Comparison of ENCODE assay signal across 8 cellular contexts in the genomic region with DNA sequence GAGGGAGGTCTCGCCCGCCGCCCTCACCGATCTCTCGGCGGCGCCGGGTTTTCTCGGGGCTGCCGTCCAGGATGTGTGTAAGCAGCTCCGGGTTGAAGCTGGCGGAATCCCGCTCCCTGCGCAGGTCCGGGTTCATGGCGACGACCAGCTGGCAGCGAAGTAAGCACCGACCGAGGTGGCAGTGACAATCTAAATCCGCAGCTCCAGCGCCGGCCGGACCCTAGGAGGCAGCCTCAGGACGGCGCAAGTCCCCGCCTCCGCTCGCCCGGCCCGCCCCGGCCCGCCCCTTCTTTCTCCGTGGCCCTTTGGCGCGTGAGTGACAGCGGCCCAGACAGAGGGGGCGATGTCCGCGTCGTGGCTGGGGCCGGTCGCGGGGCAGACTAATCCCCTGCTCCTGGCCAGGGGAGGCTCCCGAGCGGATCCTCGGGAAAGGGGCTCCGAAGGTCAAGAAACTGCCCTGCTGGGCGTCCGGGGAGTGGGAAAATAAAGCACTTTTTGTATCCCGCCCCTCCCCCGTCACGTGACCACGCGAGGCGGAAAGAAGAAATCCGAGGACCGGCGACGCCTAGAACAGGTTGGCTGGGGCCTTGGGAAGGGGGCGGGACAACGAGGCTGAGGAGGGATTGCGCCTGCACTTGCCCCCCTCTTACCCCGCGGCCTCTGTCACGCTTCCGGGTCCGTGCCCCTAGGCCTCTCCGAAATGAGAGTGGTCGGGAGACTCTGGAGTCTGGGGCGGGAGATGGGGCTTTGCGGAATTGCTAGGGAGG. TPM values are rescaled to one million over a fixed set of nuclear protein-coding genes. Genes with fewer than 3 reads are reported as not detected.
A peak's percentile ranks its signal among the peaks of the same experiment; 100 is the strongest.
DNase-seq lines count a peak whose midpoint lies in the region; ATAC-seq, FAIRE-seq and TF ChIP-seq lines count a peak whose summit lies in the region.

TSS of gene ACOX1 (minus strand) at position 229 of the 767 bp plus-strand sequence. CDS start at position 136, 93 bp downstream.
TSS of gene TEN1 (plus strand) at position 303 of the 767 bp plus-strand sequence. CDS start 6,953 bp downstream, outside the sequence.

- intact Hi-C loops in T-helper 1 cell treated with Interleukin-12 subunit alpha and Interleukin-12 subunit beta and Interleukin-4 antibody, amounts not matched to agents 30 ng/mL and 1 ng/mL, for 36 hours (cut with micrococcal nuclease), result loop anchor here (1.0 to 2.0 kb wide), 14 partner anchors 18 to 692 kb away; partner anchors contain the start of genes EXOC7, FBF1, SRP68 and TMEM94
- intact Hi-C loops in heart right ventricle (cut with DNase I) (loop anchor here in 2 of 10 donors (1.0 to 5.0 kb wide), 3 partner anchors 37 to 74 kb away; partner anchors contain the start of gene FBF1 (in 1 of the 2)), posterior vena cava (cut with DNase I) (no loop called here), upper lobe of right lung (cut with DNase I) (no loop called here)

- peak; percentile 94 for FAIRE-seq in GM12891 (lab: Jason Lieb, UNC)

- peaks cover 0 to 77% (median 47%) of the 10 kb centered on the region in 9 donors for H3K4me1 ChIP-seq in heart right ventricle
- H3K4me1 ChIP-seq in upper lobe of right lung, result peaks cover 71% of the 10 kb centered on the region

- peak within 1 kb of the TSS; percentile 70 to 97 (median 82) for H3K4me3 ChIP-seq in heart right ventricle
- H3K4me3 ChIP-seq in upper lobe of right lung, result peak within 1 kb of the TSS; percentile 93

- no peaks in the 10 kb centered on the region for H3K9me3 ChIP-seq in heart right ventricle
- H3K9me3 ChIP-seq in upper lobe of right lung, result no peaks in the 10 kb centered on the region

- WGBS in heart right ventricle, 2 donors, result 0% methylated on average over 69 to 72 of the region's 72 CpGs

- ATAC-seq in HG02852 (IDR thresholded peaks at IDR 0.05; ENCODE audit: unreplicated experiment) (peak; percentile 82), heart right ventricle (peak; percentile 97 to 99 (median 98)), upper lobe of right lung (peak; percentile 96)

- TF ChIP-seq CTCF in heart right ventricle (IDR thresholded peaks at IDR 0.05) (peak in 7 of 9 donors; percentile 19 to 69 (median 46)), upper lobe of right lung (IDR thresholded peaks at IDR 0.05) (peak; percentile 42)

- peak within 1 kb of the TSS; percentile 96 to 99 (median 98) for H3K27ac ChIP-seq in heart right ventricle
- H3K27ac ChIP-seq in upper lobe of right lung, result peak within 1 kb of the TSS; percentile 100

- DNase-seq in GM12891 (ENCODE audit: insufficient read length, low spot score) (peak; percentile 84), NCI-H146 treated with DMSO at 0.1 percent for 48 hours (lab: John Stamatoyannopoulos, UW; ENCODE audit: unreplicated experiment) (peak; percentile 93), amniotic epithelial cell (ENCODE audit: low read depth) (peak; percentile 96), heart right ventricle (peak; percentile 98 to 99), posterior vena cava (ENCODE audit: low spot score) (peak; percentile 99), upper lobe of right lung (peak; percentile 99)

- H3K27me3 ChIP-seq in heart right ventricle (no peaks in the 10 kb centered on the region), upper lobe of right lung (no peaks in the 10 kb centered on the region)

- peaks cover 0 to 19% (median 0%) of the 10 kb centered on the region in 9 donors for H3K36me3 ChIP-seq in heart right ventricle
- H3K36me3 ChIP-seq in upper lobe of right lung, result no peaks in the 10 kb centered on the region

- TF ChIP-seq POLR2A in GM12891 (IDR thresholded peaks at IDR 0.05; ENCODE audit: low read depth, low read length), result peak; percentile 96

TF ChIP-seq in GM12891, 5 proteins besides CTCF, POLR2A, EP300 and RAD21:
- TF ChIP-seq TAF1 (IDR thresholded peaks at IDR 0.05; ENCODE audit: low read depth, low read length), result peak; percentile 96
- peak; percentile 95 for TF ChIP-seq POLR2AphosphoS5 (IDR thresholded peaks at IDR 0.05; ENCODE audit: low read depth, low read length)
- TF ChIP-seq POU2F2 (IDR thresholded peaks at IDR 0.05; ENCODE audit: low read depth, low read length), result peak; percentile 81
- no peak for TF ChIP-seq PAX5 (IDR thresholded peaks at IDR 0.05; ENCODE audit: insufficient read depth, low read length, severe bottlenecking)
- no peak for TF ChIP-seq SPI1 (IDR thresholded peaks at IDR 0.05; ENCODE audit: low read depth, low read length)

RNA-seq across cellular contexts. Expression of gene ACOX1, which starts in this region (rescaled TPM):
- polyA plus RNA-seq in GM12891 (2012; ENCODE audit: low read depth, missing spikeins), result 9.7 TPM
- total RNA-seq in T-helper 1 cell treated with Interleukin-12 subunit alpha and Interleukin-12 subunit beta and Interleukin-4 antibody, amounts not matched to agents 30 ng/mL and 1 ng/mL, for 36 hours, result 35.9 and 38.1 TPM in 2 replicates
- 100 to 1,000 TPM in 1 of 10 donors, 10 to 100 TPM in 9; 76.0 to 105 (median 94.0) TPM for total RNA-seq in heart right ventricle
- 10 to 100 TPM; 11.1 to 45.8 TPM for polyA plus RNA-seq in heart right ventricle
- 10 to 100 TPM; 45.2 to 46.2 TPM for total RNA-seq in posterior vena cava
- 75.2 TPM for total RNA-seq in upper lobe of right lung

RNA-seq across cellular contexts. Expression of gene TEN1, which starts in this region (rescaled TPM):
- 22.9 TPM for polyA plus RNA-seq in GM12891 (2012; ENCODE audit: low read depth, missing spikeins)
- total RNA-seq in T-helper 1 cell treated with Interleukin-12 subunit alpha and Interleukin-12 subunit beta and Interleukin-4 antibody, amounts not matched to agents 30 ng/mL and 1 ng/mL, for 36 hours, result 16.6 and 16.9 TPM in 2 replicates
- total RNA-seq in heart right ventricle (10 to 100 TPM in 3 of 10 donors, 1 to 10 TPM in 7; 4.4 to 13.3 (median 9.0) TPM), posterior vena cava (10 to 100 TPM; 11.1 to 12.7 TPM), upper lobe of right lung (10.9 TPM)
- polyA plus RNA-seq in heart right ventricle, result 10 to 100 TPM; 19.5 to 20.1 TPM

Comparison
In these comparisons a context has a peak if more than half of its experiments do, and no peak if none do; other contexts are left out.
1. Peak in every context shown above with its lines: DNase-seq, ATAC-seq, H3K4me3 ChIP-seq and H3K27ac ChIP-seq.